Comparison of ENCODE assay signal across 1 cellular context in the genomic region with DNA sequence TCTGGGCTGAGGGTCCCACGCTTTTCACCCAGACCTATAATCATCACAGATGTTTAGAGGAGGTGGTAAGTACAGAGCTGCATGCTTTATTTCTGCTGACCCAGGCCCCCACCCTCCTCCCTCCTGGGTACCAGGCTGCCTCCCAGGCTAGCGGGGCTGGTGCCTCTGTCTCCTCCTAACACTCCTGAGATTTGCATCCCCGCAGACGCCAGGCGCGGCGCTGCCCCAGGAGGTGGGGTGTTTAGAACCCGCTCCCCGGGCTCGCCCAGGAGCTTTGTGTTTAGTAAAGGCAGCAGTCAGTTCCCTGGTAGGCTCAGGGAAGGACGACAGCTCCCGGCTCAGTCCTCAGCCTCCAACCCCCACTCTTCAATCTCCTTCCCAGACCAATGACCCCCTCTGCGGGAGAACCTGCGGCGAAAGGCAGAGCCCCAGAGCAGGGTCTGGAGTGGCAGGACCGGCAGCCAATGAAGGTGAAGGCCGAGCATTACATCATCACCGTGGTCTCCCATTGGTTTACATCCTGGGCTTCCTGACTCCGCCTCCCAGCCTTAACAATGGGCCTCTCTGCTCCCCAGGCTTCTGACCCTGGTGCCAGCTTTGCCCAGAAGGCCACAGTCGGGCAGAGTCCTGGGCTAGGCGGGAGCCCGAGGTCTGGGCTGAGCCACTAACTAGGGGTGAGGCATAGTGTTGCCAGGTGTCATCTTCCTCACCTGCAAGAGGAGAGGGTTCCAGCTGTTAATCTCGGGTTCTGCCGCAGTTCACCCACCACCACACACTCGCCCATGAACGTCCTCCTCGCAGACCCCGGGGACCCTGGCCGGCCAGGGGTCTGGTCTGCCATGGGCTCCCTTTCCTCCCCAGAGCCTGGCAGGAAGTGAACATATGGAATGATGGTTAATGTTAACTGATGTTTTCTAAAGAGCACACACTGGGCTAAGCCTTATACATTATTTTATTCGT.
TF ChIP-seq lines count a peak whose summit lies in the region.

No MANE protein-coding gene starts in this region.

TF ChIP-seq in H1, 55 proteins besides CTCF, POLR2A, EP300 and RAD21:
- TF ChIP-seq SP1 (IDR thresholded peaks at IDR 0.05; ENCODE audit: low read depth, low read length) (peak; percentile 98), CREB1 (IDR thresholded peaks at IDR 0.05) (0 out of 2 replicates have a peak, but pooled peaks have one; percentile 43), POLR2AphosphoS5 (IDR thresholded peaks at IDR 0.05; ENCODE audit: low read depth, low read length) (peak; percentile 74), TAF1 (IDR thresholded peaks at IDR 0.05; ENCODE audit: low read depth, low read length) (peak; percentile 60; the same call in 1 of the 2 replicates), KDM4A (IDR thresholded peaks at IDR 0.05; ENCODE audit: low read depth, low read length, severe bottlenecking) (peak; percentile 34), TBP (IDR thresholded peaks at IDR 0.05; ENCODE audit: low read depth, low read length) (peak; percentile 60), PHF8 (conservative IDR thresholded peaks at IDR 0.05; ENCODE audit: low read depth, low read length) (peak; percentile 47; the same call in 1 of the 2 replicates), SRF (IDR thresholded peaks at IDR 0.05; ENCODE audit: low read depth, low read length) (no peak), FOSL1 (IDR thresholded peaks at IDR 0.05; ENCODE audit: insufficient read depth, low read depth, low read length) (no peak), CEBPB (IDR thresholded peaks at IDR 0.05; ENCODE audit: low read depth, low read length) (peak; percentile 82), SP2 (IDR thresholded peaks at IDR 0.05; ENCODE audit: low read length) (peak; percentile 76), SIX5 (IDR thresholded peaks at IDR 0.05; ENCODE audit: low read depth, low read length) (no peak), RFX5 (IDR thresholded peaks at IDR 0.05; ENCODE audit: borderline replicate concordance, low read depth, low read length) (no peak), JUN (IDR thresholded peaks at IDR 0.05; ENCODE audit: low read depth, low read length) (peak; percentile 52; the same call in 1 of the 2 replicates), CHD2 (IDR thresholded peaks at IDR 0.05; ENCODE audit: low read length) (peak; percentile 87), YY1 (IDR thresholded peaks at IDR 0.05; ENCODE audit: low read depth, low read length) (0 out of 2 replicates have a peak, but pooled peaks have one; percentile 38), JUND (IDR thresholded peaks at IDR 0.05; ENCODE audit: low read length) (peak; percentile 76), TAF7 (optimal IDR thresholded peaks at IDR 0.05; ENCODE audit: borderline replicate concordance, low read depth, low read length) (peak; percentile 21), SUZ12 (IDR thresholded peaks at IDR 0.05; ENCODE audit: low read length) (no peak)
- TF ChIP-seq, protein P1, sequence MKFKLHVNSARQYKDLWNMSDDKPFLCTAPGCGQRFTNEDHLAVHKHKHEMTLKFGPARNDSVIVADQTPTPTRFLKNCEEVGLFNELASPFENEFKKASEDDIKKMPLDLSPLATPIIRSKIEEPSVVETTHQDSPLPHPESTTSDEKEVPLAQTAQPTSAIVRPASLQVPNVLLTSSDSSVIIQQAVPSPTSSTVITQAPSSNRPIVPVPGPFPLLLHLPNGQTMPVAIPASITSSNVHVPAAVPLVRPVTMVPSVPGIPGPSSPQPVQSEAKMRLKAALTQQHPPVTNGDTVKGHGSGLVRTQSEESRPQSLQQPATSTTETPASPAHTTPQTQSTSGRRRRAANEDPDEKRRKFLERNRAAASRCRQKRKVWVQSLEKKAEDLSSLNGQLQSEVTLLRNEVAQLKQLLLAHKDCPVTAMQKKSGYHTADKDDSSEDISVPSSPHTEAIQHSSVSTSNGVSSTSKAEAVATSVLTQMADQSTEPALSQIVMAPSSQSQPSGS (IDR thresholded peaks at IDR 0.05; ENCODE audit: low read length) = peak; percentile 100
